9 cellular contexts compared by ENCODE assay signal in genomic region chr17:17749025-17749772, GRCh38.
A peak's percentile ranks its signal among the peaks of the same experiment; 100 is the strongest.
DNase-seq lines count a peak whose midpoint lies in the region; ATAC-seq and TF ChIP-seq lines count a peak whose summit lies in the region.
"Had no signal": no experiment of that assay in that cellular context is flagged by ENCODE, and none has a peak within 500 bp of the region (broad histone marks: within the 10 kb centered on the region; RNA-seq: fewer than 3 reads in every experiment).

No MANE protein-coding gene starts in this region.

- peak overlapping the region; percentile 24 for H3K4me3 Mint-ChIP-seq in type B pancreatic cell

- H3K4me1 ChIP-seq in heart right ventricle (peaks cover 15 to 91% (median 56%) of the 10 kb centered on the region in 9 donors), right atrium auricular region (peaks cover 5 to 64% of the 10 kb centered on the region in 2 donors), esophagus muscularis mucosa (peaks cover 45 to 79% (median 75%) of the 10 kb centered on the region in 4 donors)

- no peak for ATAC-seq in heart right ventricle
- no peak for ATAC-seq in HG03095 (IDR thresholded peaks at IDR 0.05; ENCODE audit: unreplicated experiment)

- WGBS in heart right ventricle, 2 donors = 66 to 76% methylated on average over 17 of the region's 17 CpGs
- WGBS in esophagus muscularis mucosa = 79% methylated on average over 17 of the region's 17 CpGs

- H3K4me3 ChIP-seq in heart right ventricle (no peak overlapping the region), right atrium auricular region (no peak overlapping the region), esophagus muscularis mucosa (no peak overlapping the region)

- intact Hi-C loops in heart right ventricle (cut with DNase I) (no loop called here), esophagus muscularis mucosa (cut with DNase I) (no loop called here)

- H3K27ac ChIP-seq in heart right ventricle (peak overlapping the region in 5 of 10 donors; percentile 4 to 53 (median 23)), right atrium auricular region (no peak overlapping the region), esophagus muscularis mucosa (replicated peaks in 1 of 4) (peak overlapping the region in 3 of 4 donors; percentile 1 to 44 (median 11))

- no peaks in the 10 kb centered on the region for H3K36me3 ChIP-seq in heart right ventricle
- H3K36me3 ChIP-seq in right atrium auricular region = no peaks in the 10 kb centered on the region
- no peaks in the 10 kb centered on the region for H3K36me3 ChIP-seq in esophagus muscularis mucosa
- H3K36me3 ChIP-seq: Peyer's patch had no signal

- no peaks in the 10 kb centered on the region for H3K9me3 Mint-ChIP-seq in type B pancreatic cell

- no peaks in the 10 kb centered on the region for H3K27me3 ChIP-seq in heart right ventricle
- H3K27me3 ChIP-seq in right atrium auricular region = no peaks in the 10 kb centered on the region
- H3K27me3 ChIP-seq in esophagus muscularis mucosa = no peaks in the 10 kb centered on the region
- H3K27me3 ChIP-seq: Peyer's patch had no signal

- TF ChIP-seq CTCF in heart right ventricle (IDR thresholded peaks at IDR 0.05) (no peak), right atrium auricular region (IDR thresholded peaks at IDR 0.05) (no peak), esophagus muscularis mucosa (IDR thresholded peaks at IDR 0.05) (no peak), type B pancreatic cell (conservative IDR thresholded peaks at IDR 0.05) (no peak)

- DNase-seq in heart right ventricle (peak; percentile 32 to 51), right atrium auricular region (ENCODE audit: low spot score) (no peak), NOMO-1 treated with DMSO at 0.1 percent for 48 hours (lab: John Stamatoyannopoulos, UW; ENCODE audit: unreplicated experiment) (peak; percentile 81), esophagus muscularis mucosa (ENCODE audit: extremely low spot score) (no peak), type B pancreatic cell (ENCODE audit: extremely low spot score, unreplicated experiment) (no peak), iPS-NIHi11 (ENCODE audit: low spot score) (no peak), NCI-H524 treated with DMSO at 0.1 percent for 48 hours (lab: John Stamatoyannopoulos, UW) (no peak)

- no peak for TF ChIP-seq POLR2A in esophagus muscularis mucosa (IDR thresholded peaks at IDR 0.05; ENCODE audit: low read depth)

- H3K9me3 ChIP-seq in heart right ventricle (no peaks in the 10 kb centered on the region), right atrium auricular region (no peaks in the 10 kb centered on the region), esophagus muscularis mucosa (no peaks in the 10 kb centered on the region)
- H3K9me3 ChIP-seq: Peyer's patch had no signal

- H3K27me3 Mint-ChIP-seq in type B pancreatic cell = no peaks in the 10 kb centered on the region

- no peak for TF ChIP-seq EP300 in esophagus muscularis mucosa (IDR thresholded peaks at IDR 0.05)

- peaks cover 60% of the 10 kb centered on the region for H3K4me1 Mint-ChIP-seq in type B pancreatic cell (ENCODE audit: unreplicated experiment)

- peaks cover 5% of the 10 kb centered on the region for H3K36me3 Mint-ChIP-seq in type B pancreatic cell

- peak overlapping the region; percentile 72 for H3K27ac Mint-ChIP-seq in type B pancreatic cell

Comparison
In these comparisons a context has a peak if more than half of its experiments do, and no peak if none do; other contexts are left out.
1. DNase-seq: peak in heart right ventricle (2 of 2) and NOMO-1 treated with DMSO at 0.1 percent for 48 hours (single experiment); none in right atrium auricular region (single experiment), esophagus muscularis mucosa (single experiment), type B pancreatic cell (single experiment), iPS-NIHi11 (single experiment) and NCI-H524 treated with DMSO at 0.1 percent for 48 hours (single experiment).
2. H3K27ac ChIP-seq: peak in esophagus muscularis mucosa (3 of 4); none in right atrium auricular region (0 of 2).